10 cellular contexts compared by ENCODE assay signal in the genomic region with DNA sequence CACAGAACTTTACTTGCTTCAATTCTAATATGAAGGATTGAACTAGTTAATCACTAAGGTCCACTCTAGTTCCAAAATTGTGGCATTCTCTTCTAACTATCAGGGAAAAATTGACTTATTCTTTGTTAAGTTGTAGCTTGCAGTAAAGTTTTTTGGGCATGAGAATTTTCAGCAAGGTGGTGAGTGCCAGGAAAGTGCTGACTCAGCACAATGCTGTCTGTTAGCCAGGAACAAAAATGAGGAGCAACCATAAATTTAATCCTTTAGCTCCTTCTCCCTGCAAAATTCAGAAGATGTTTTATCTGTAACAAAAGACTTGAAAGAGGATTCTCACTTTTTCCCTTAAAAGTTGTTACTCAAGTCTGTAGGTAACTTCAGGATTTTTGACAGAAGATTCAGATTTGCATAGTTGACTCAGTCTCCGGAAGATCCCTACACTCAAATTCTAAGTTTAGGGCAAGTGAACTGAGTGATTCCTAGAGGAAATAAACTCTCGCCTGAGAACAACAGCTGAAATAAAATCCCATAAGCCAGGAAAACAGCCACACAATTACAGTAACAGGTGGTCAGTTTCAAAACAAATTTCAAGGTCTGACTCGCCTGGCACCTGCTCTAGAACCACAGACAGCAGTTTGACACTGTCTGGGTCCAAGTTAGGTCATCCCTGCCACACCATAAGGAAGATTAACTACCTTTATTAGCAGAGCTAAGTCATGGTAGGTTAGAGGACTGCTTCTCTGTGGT. TPM values are rescaled to one million over a fixed set of nuclear protein-coding genes. Genes with fewer than 3 reads are reported as not detected.
A peak's percentile ranks its signal among the peaks of the same experiment; 100 is the strongest.
DNase-seq lines count a peak whose midpoint lies in the region; ATAC-seq and TF ChIP-seq lines count a peak whose summit lies in the region.
"Had no signal": no experiment of that assay in that cellular context is flagged by ENCODE, and none has a peak within 500 bp of the region (broad histone marks: within the 10 kb centered on the region; RNA-seq: fewer than 3 reads in every experiment).

No MANE protein-coding gene starts in this region.

- no peaks in the 10 kb centered on the region for H3K9me2 ChIP-seq in MM.1S (replicated peaks; ENCODE audit: insufficient read depth, low read length)

- H3K36me3 ChIP-seq in MM.1S (replicated peaks; ENCODE audit: insufficient read depth, low read length) (no peaks in the 10 kb centered on the region), spleen (no peaks in the 10 kb centered on the region), aorta (ENCODE audit: control insufficient read depth in 1 of 2, insufficient read depth in 2 of 2, low read length in 1 of 2) (no peaks in the 10 kb centered on the region)
- H3K36me3 ChIP-seq: esophagus muscularis mucosa had no signal

- 45 to 72% (median 54%) methylated on average over 3 of the region's 3 CpGs for WGBS in spleen, 5 donors
- WGBS in aorta, 2 donors, result 76 to 80% methylated on average over 3 of the region's 3 CpGs

- no peaks in the 10 kb centered on the region for H4K20me1 ChIP-seq in MM.1S (ENCODE audit: insufficient read depth, low read length)

- H3K27me3 ChIP-seq in MM.1S (replicated peaks; ENCODE audit: insufficient read depth, low read length) (no peaks in the 10 kb centered on the region), spleen (replicated peaks in 1 of 7) (no peaks in the 10 kb centered on the region), aorta (ENCODE audit: control insufficient read depth in 1 of 2, insufficient read depth in 2 of 2, low read length in 1 of 2) (no peaks in the 10 kb centered on the region)
- H3K27me3 ChIP-seq: esophagus muscularis mucosa had no signal

- H3K4me1 ChIP-seq in MM.1S (ENCODE audit: low read length) (peaks cover 17% of the 10 kb centered on the region), spleen (peaks cover 13 to 74% (median 38%) of the 10 kb centered on the region in 6 donors), aorta (ENCODE audit: control insufficient read depth in 1 of 2, insufficient read depth in 2 of 2, low read length in 2 of 2) (no peaks in the 10 kb centered on the region)

- H3K27ac ChIP-seq in MM.1S (ENCODE audit: low read length) (no peak overlapping the region; the same call in 1 of the 2 replicates), spleen (peak overlapping the region in 2 of 8 donors; percentile 89 to 93), aorta (ENCODE audit: low read depth in 1 of 2, low read length in 2 of 2) (no peak overlapping the region)
- H3K27ac ChIP-seq: esophagus muscularis mucosa had no signal

- H3K36me3 Mint-ChIP-seq in T-helper 1 cell treated with Interleukin-12 subunit alpha and Interleukin-12 subunit beta and Interleukin-4 antibody, amounts not matched to agents 30 μg/mL and 1 μg/mL, for 36 hours (ENCODE audit: low read depth), result peaks cover 33% of the 10 kb centered on the region
- H3K36me3 Mint-ChIP-seq in nephron progenitor cell (ENCODE audit: low read depth), result peaks cover 16% of the 10 kb centered on the region

- no peak overlapping the region for H3K4me3 Mint-ChIP-seq in T-helper 1 cell treated with Interleukin-12 subunit alpha and Interleukin-12 subunit beta and Interleukin-4 antibody, amounts not matched to agents 30 μg/mL and 1 μg/mL, for 36 hours
- H3K4me3 Mint-ChIP-seq in nephron progenitor cell, result no peak overlapping the region

- peak overlapping the region; percentile 18 for H3K4me2 ChIP-seq in MM.1S (ENCODE audit: low read depth, low read length)

- H3K79me2 ChIP-seq in MM.1S (ENCODE audit: low read length), result no peaks in the 10 kb centered on the region

- intact Hi-C loops in spleen (cut with DNase I; ENCODE audit: low total_unique reads) (no loop called here), aorta (cut with DNase I) (no loop called here)

- H3F3A ChIP-seq in MM.1S (ENCODE audit: insufficient read depth, low read length), result no peaks in the 10 kb centered on the region

- H3K4me1 Mint-ChIP-seq in T-helper 1 cell treated with Interleukin-12 subunit alpha and Interleukin-12 subunit beta and Interleukin-4 antibody, amounts not matched to agents 30 μg/mL and 1 μg/mL, for 36 hours (ENCODE audit: low read depth), result peaks cover 43% of the 10 kb centered on the region
- peaks cover 48% of the 10 kb centered on the region for H3K4me1 Mint-ChIP-seq in nephron progenitor cell

- no peak for TF ChIP-seq CTCF in MM.1S (IDR thresholded peaks at IDR 0.05; ENCODE audit: low read length)
- no peak for TF ChIP-seq CTCF in nephron progenitor cell (IDR thresholded peaks at IDR 0.05)
- no peak for TF ChIP-seq CTCF in spleen (IDR thresholded peaks at IDR 0.05 in 8 of 11, conservative IDR thresholded peaks at IDR 0.05 in 3 of 11)

- H3K27ac Mint-ChIP-seq in T-helper 1 cell treated with Interleukin-12 subunit alpha and Interleukin-12 subunit beta and Interleukin-4 antibody, amounts not matched to agents 30 μg/mL and 1 μg/mL, for 36 hours, result peak overlapping the region; percentile 55
- H3K27ac Mint-ChIP-seq in nephron progenitor cell, result peak overlapping the region; percentile 77

- H3K27me3 Mint-ChIP-seq in T-helper 1 cell treated with Interleukin-12 subunit alpha and Interleukin-12 subunit beta and Interleukin-4 antibody, amounts not matched to agents 30 μg/mL and 1 μg/mL, for 36 hours (ENCODE audit: low read depth), result no peaks in the 10 kb centered on the region
- peaks cover 6% of the 10 kb centered on the region for H3K27me3 Mint-ChIP-seq in nephron progenitor cell (ENCODE audit: low read depth, poor library complexity)

- peaks cover 10% of the 10 kb centered on the region for H3K9me3 Mint-ChIP-seq in T-helper 1 cell treated with Interleukin-12 subunit alpha and Interleukin-12 subunit beta and Interleukin-4 antibody, amounts not matched to agents 30 μg/mL and 1 μg/mL, for 36 hours
- H3K9me3 Mint-ChIP-seq in nephron progenitor cell, result peaks cover 6% of the 10 kb centered on the region

- H3K4me3 ChIP-seq in MM.1S (ENCODE audit: low read length) (no peak overlapping the region), spleen (no peak overlapping the region), aorta (ENCODE audit: low read length in 2 of 2) (no peak overlapping the region)
- H3K4me3 ChIP-seq: esophagus muscularis mucosa had no signal

- no peak for ATAC-seq in aorta (ENCODE audit: low FRiP score)

- DNase-seq in T-helper 1 cell, result no peak
- DNase-seq in HCEC 1CT, result peak; percentile 26
- peak; percentile 67 for DNase-seq in MM.1S
- no peak for DNase-seq in nephron progenitor cell
- DNase-seq in spleen, result no peak
- no peak for DNase-seq in aorta
- no peak for DNase-seq in SW 1271 (lab: John Stamatoyannopoulos, UW)
- DNase-seq: AML-193 had no signal

- H3K9ac ChIP-seq in MM.1S (ENCODE audit: low read length), result no peak overlapping the region

- H3K9me3 ChIP-seq in MM.1S (replicated peaks; ENCODE audit: insufficient read depth, low read length) (no peaks in the 10 kb centered on the region), spleen (no peaks in the 10 kb centered on the region), aorta (ENCODE audit: control insufficient read depth, low read length) (no peaks in the 10 kb centered on the region)
- H3K9me3 ChIP-seq: esophagus muscularis mucosa had no signal

- H2AFZ ChIP-seq in MM.1S (ENCODE audit: low read length), result no peak overlapping the region

- TF ChIP-seq POLR2A in spleen (IDR thresholded peaks at IDR 0.05), result no peak

RNA-seq across cellular contexts. Expression of gene DARS1, which starts 20.2 kb away (rescaled TPM):
- total RNA-seq in spleen (10 to 100 TPM; 56.2 to 72.8 (median 64.3) TPM), aorta (10 to 100 TPM; 59.8 to 67.7 TPM)
- polyA plus RNA-seq in spleen (10 to 100 TPM; 65.1 to 88.6 (median 72.1) TPM), aorta (10 to 100 TPM; 42.8 to 47.0 TPM)

Comparison
In these comparisons a context has a peak if more than half of its experiments do, and no peak if none do; other contexts are left out.
1. DNase-seq: peak in HCEC 1CT (single experiment) and MM.1S (single experiment); none in T-helper 1 cell (0 of 5), nephron progenitor cell (single experiment), spleen (single experiment), aorta (0 of 2) and SW 1271 (0 of 2).